ENCODE assay signal across 1 cellular context in genomic region chr2:63999049-63999448, GRCh38.
TF ChIP-seq lines count a peak whose summit lies in the region.

No MANE protein-coding gene starts in this region.

TF ChIP-seq in HepG2, 621 proteins besides CTCF, POLR2A, EP300 and RAD21:
- no peak for TF ChIP-seq CBX2 (IDR thresholded peaks at IDR 0.05; ENCODE audit: low read depth, low read length)
- TF ChIP-seq CBX2 (CRISPR knock-in tag; IDR thresholded peaks at IDR 0.05; ENCODE audit: low read depth), result no peak
- TF ChIP-seq ARNT2 (CRISPR knock-in tag; IDR thresholded peaks at IDR 0.05; ENCODE audit: low read depth), result peak; percentile 26; the same call in 1 of the 2 replicates
- TF ChIP-seq ZNF713 (CRISPR knock-in tag; IDR thresholded peaks at IDR 0.05), result no peak
- TF ChIP-seq CHD4 (IDR thresholded peaks at IDR 0.05; ENCODE audit: borderline replicate concordance, low read length), result no peak
